ENCODE assay signal across 25 cellular contexts in the genomic region with DNA sequence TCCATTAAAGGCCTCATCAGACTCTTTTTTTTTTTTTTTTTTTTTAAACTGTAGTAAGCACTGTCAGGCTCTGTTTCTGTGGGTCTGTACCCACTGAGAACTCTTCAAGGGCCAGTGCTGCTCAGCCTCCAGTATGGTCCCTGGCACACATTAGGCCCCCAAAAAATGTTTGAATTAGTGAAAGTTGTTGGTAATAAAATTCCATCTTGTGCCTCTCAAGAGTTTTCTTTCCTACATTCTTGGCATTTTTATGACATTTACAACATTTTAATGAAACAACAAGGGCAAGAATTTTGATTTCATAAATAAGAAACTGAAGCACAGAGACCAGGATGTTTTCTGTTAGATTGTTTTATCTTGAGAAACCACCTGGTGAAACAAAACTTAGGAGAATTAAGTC.
DNase-seq lines count a peak whose midpoint lies in the region; ATAC-seq and TF ChIP-seq lines count a peak whose summit lies in the region.
"Had no signal": no experiment of that assay in that cellular context is flagged by ENCODE, and none has a peak within 500 bp of the region (broad histone marks: within the 10 kb centered on the region; RNA-seq: fewer than 3 reads in every experiment).

No MANE protein-coding gene starts in this region.

- H3K4me1 Mint-ChIP-seq in progenitor cell of endocrine pancreas (ENCODE audit: low read depth) = peaks cover 19% of the 10 kb centered on the region
- no peaks in the 10 kb centered on the region for H3K4me1 Mint-ChIP-seq in CD8-positive, alpha-beta memory T cell
- H3K4me1 Mint-ChIP-seq in stimulated activated memory B cell treated with anti-CD40 and anti-IgM and Interleukin-4, amounts not matched to agents 10 μg/mL and 1 μg/mL and 100 μg/mL, for 72 hours = no peaks in the 10 kb centered on the region
- H3K4me1 Mint-ChIP-seq: activated CD4-positive, alpha-beta T cell treated with anti-CD3 and anti-CD28 coated beads, Interleukin-2, amount 10 ng/mL, durations not matched to agents 7 days and 5 days; IgD-negative memory B cell had no signal

- H3K4me1 ChIP-seq in RWPE2 (ENCODE audit: insufficient read depth, poor library complexity, severe bottlenecking) (peaks cover 15% of the 10 kb centered on the region), uterus (peaks cover 0 to 4% of the 10 kb centered on the region in 2 donors)
- H3K4me1 ChIP-seq in CD8-positive, alpha-beta memory T cell (ENCODE audit: insufficient read depth, low read length) = no peaks in the 10 kb centered on the region
- H3K4me1 ChIP-seq: lower lobe of right lung, Peyer's patch had no signal

- peaks cover 21% of the 10 kb centered on the region for H3K36me3 Mint-ChIP-seq in progenitor cell of endocrine pancreas (ENCODE audit: insufficient read depth)
- H3K36me3 Mint-ChIP-seq in CD8-positive, alpha-beta memory T cell = no peaks in the 10 kb centered on the region
- H3K36me3 Mint-ChIP-seq in stimulated activated memory B cell treated with anti-CD40 and anti-IgM and Interleukin-4, amounts not matched to agents 10 μg/mL and 1 μg/mL and 100 μg/mL, for 72 hours = no peaks in the 10 kb centered on the region

- H3K27ac ChIP-seq in RWPE2 (ENCODE audit: poor library complexity, severe bottlenecking) (peak overlapping the region; percentile 2), uterus (peak overlapping the region; percentile 53 to 63)
- no peak overlapping the region for H3K27ac ChIP-seq in CD8-positive, alpha-beta memory T cell (ENCODE audit: low read depth, low read length)
- H3K27ac ChIP-seq: lower lobe of right lung, right atrium auricular region, SJSA1, suprapubic skin had no signal

- no peak for ATAC-seq in RWPE2 (ENCODE audit: low read depth)
- ATAC-seq in GM19452 (IDR thresholded peaks at IDR 0.05; ENCODE audit: unreplicated experiment) = no peak
- no peak for ATAC-seq in stimulated activated memory B cell treated with anti-CD40 and anti-IgM and Interleukin-4, amounts not matched to agents 10 μg/mL and 1 μg/mL and 100 μg/mL, for 72 hours
- ATAC-seq: lower lobe of right lung had no signal

- H3K4me3 Mint-ChIP-seq in progenitor cell of endocrine pancreas (ENCODE audit: low read depth) = no peak overlapping the region
- no peak overlapping the region for H3K4me3 Mint-ChIP-seq in CD8-positive, alpha-beta memory T cell
- H3K4me3 Mint-ChIP-seq in stimulated activated memory B cell treated with anti-CD40 and anti-IgM and Interleukin-4, amounts not matched to agents 10 μg/mL and 1 μg/mL and 100 μg/mL, for 72 hours = no peak overlapping the region
- H3K4me3 Mint-ChIP-seq: activated CD4-positive, alpha-beta T cell treated with anti-CD3 and anti-CD28 coated beads, Interleukin-2, amount 10 ng/mL, durations not matched to agents 7 days and 5 days; activated T-helper 1 cell treated with anti-CD3 and anti-CD28 coated beads, Interleukin-12 subunit alpha, Interleukin-12 subunit beta, Interleukin-2, Interleukin-4 antibody, amounts not matched to agents 30 ng/mL and 10 ng/mL and 1 ng/mL, durations not matched to agents 14 hours and 24 hours and 36 hours; IgD-negative memory B cell; T-helper 1 cell treated with Interleukin-12 subunit alpha and Interleukin-12 subunit beta and Interleukin-4 antibody, amounts not matched to agents 30 μg/mL and 1 μg/mL, for 36 hours had no signal

- H3K4me3 ChIP-seq in RWPE2 (ENCODE audit: severe bottlenecking) (no peak overlapping the region), uterus (no peak overlapping the region)
- no peak overlapping the region for H3K4me3 ChIP-seq in CD8-positive, alpha-beta memory T cell (ENCODE audit: low read length)
- H3K4me3 ChIP-seq: lower lobe of right lung, Peyer's patch, right atrium auricular region, SJSA1, suprapubic skin had no signal

- no peak for DNase-seq in RWPE2 (ENCODE audit: low spot score)
- peak; percentile 59 for DNase-seq in fibroblast of gingiva (ENCODE audit: low read depth)
- DNase-seq in progenitor cell of endocrine pancreas (ENCODE audit: low spot score, unreplicated experiment) = no peak
- no peak for DNase-seq in uterus
- DNase-seq in CD8-positive, alpha-beta memory T cell = no peak
- DNase-seq: activated CD4-positive, alpha-beta T cell treated with anti-CD3 and anti-CD28 coated beads, Interleukin-2, amount 10 ng/mL, durations not matched to agents 7 days and 5 days; activated naive CD4-positive, alpha-beta T cell treated with anti-CD3 and anti-CD28 coated beads, Interleukin-2, amount 50 U/mL, for 16 hours; anterior cingulate cortex; dermis blood vessel endothelial cell; DMS79; foreskin fibroblast; hippocampal formation; lower lobe of right lung; NCI-H2107; NCI-H510A; NK-92 treated with Interleukin-12 subunit alpha and Interleukin-12 subunit beta, amount 100 ng/mL, for 24 hours; Peyer's patch had no signal

- H3K9me3 Mint-ChIP-seq in progenitor cell of endocrine pancreas (ENCODE audit: low read depth) = peaks cover 8% of the 10 kb centered on the region
- H3K9me3 Mint-ChIP-seq in CD8-positive, alpha-beta memory T cell = no peaks in the 10 kb centered on the region
- H3K9me3 Mint-ChIP-seq in stimulated activated memory B cell treated with anti-CD40 and anti-IgM and Interleukin-4, amounts not matched to agents 10 μg/mL and 1 μg/mL and 100 μg/mL, for 72 hours = peaks cover 3% of the 10 kb centered on the region
- H3K9me3 Mint-ChIP-seq: activated CD4-positive, alpha-beta T cell treated with anti-CD3 and anti-CD28 coated beads, Interleukin-2, amount 10 ng/mL, durations not matched to agents 7 days and 5 days; activated T-helper 1 cell treated with anti-CD3 and anti-CD28 coated beads, Interleukin-12 subunit alpha, Interleukin-12 subunit beta, Interleukin-2, Interleukin-4 antibody, amounts not matched to agents 30 ng/mL and 10 ng/mL and 1 ng/mL, durations not matched to agents 14 hours and 24 hours and 36 hours; T-helper 1 cell treated with Interleukin-12 subunit alpha and Interleukin-12 subunit beta and Interleukin-4 antibody, amounts not matched to agents 30 μg/mL and 1 μg/mL, for 36 hours had no signal

- no peaks in the 10 kb centered on the region for H3K27me3 Mint-ChIP-seq in progenitor cell of endocrine pancreas
- peaks cover 8 to 33% of the 10 kb centered on the region in 2 donors for H3K27me3 Mint-ChIP-seq in CD8-positive, alpha-beta memory T cell
- H3K27me3 Mint-ChIP-seq in stimulated activated memory B cell treated with anti-CD40 and anti-IgM and Interleukin-4, amounts not matched to agents 10 μg/mL and 1 μg/mL and 100 μg/mL, for 72 hours = peaks cover 10% of the 10 kb centered on the region

- H3K27ac Mint-ChIP-seq in progenitor cell of endocrine pancreas = peak overlapping the region; percentile 14
- H3K27ac Mint-ChIP-seq in CD8-positive, alpha-beta memory T cell = no peak overlapping the region
- no peak overlapping the region for H3K27ac Mint-ChIP-seq in stimulated activated memory B cell treated with anti-CD40 and anti-IgM and Interleukin-4, amounts not matched to agents 10 μg/mL and 1 μg/mL and 100 μg/mL, for 72 hours
- H3K27ac Mint-ChIP-seq: activated CD4-positive, alpha-beta T cell treated with anti-CD3 and anti-CD28 coated beads, Interleukin-2, amount 10 ng/mL, durations not matched to agents 7 days and 5 days; activated T-helper 1 cell treated with anti-CD3 and anti-CD28 coated beads, Interleukin-12 subunit alpha, Interleukin-12 subunit beta, Interleukin-2, Interleukin-4 antibody, amounts not matched to agents 30 ng/mL and 10 ng/mL and 1 ng/mL, durations not matched to agents 14 hours and 24 hours and 36 hours; IgD-negative memory B cell; T-helper 1 cell treated with Interleukin-12 subunit alpha and Interleukin-12 subunit beta and Interleukin-4 antibody, amounts not matched to agents 30 μg/mL and 1 μg/mL, for 36 hours had no signal

- H3K9me3 ChIP-seq in RWPE2 (ENCODE audit: severe bottlenecking) = no peaks in the 10 kb centered on the region
- H3K9me3 ChIP-seq in uterus = no peaks in the 10 kb centered on the region
- H3K9me3 ChIP-seq in CD8-positive, alpha-beta memory T cell (ENCODE audit: low read length) = no peaks in the 10 kb centered on the region
- H3K9me3 ChIP-seq: lower lobe of right lung, Peyer's patch, right atrium auricular region, SJSA1, suprapubic skin had no signal

- TF ChIP-seq POLR2A in uterus (IDR thresholded peaks at IDR 0.05) = no peak

- H3K36me3 ChIP-seq in RWPE2 (ENCODE audit: low read depth) (peaks cover 21% of the 10 kb centered on the region), uterus (no peaks in the 10 kb centered on the region)
- no peaks in the 10 kb centered on the region for H3K36me3 ChIP-seq in CD8-positive, alpha-beta memory T cell (ENCODE audit: insufficient read depth, low read length)
- H3K36me3 ChIP-seq: lower lobe of right lung, Peyer's patch, right atrium auricular region, suprapubic skin had no signal

- POLR2A ChIA-PET in CD8-positive, alpha-beta memory T cell (lab: Charles Lee) = no interaction called here

- H3K27me3 ChIP-seq in RWPE2 (ENCODE audit: insufficient read depth, poor library complexity, severe bottlenecking) = no peaks in the 10 kb centered on the region
- no peaks in the 10 kb centered on the region for H3K27me3 ChIP-seq in uterus
- H3K27me3 ChIP-seq in CD8-positive, alpha-beta memory T cell (ENCODE audit: insufficient read depth, low read length, poor library complexity, severe bottlenecking) = no peaks in the 10 kb centered on the region
- H3K27me3 ChIP-seq: Peyer's patch, right atrium auricular region, SJSA1, suprapubic skin had no signal

- TF ChIP-seq CTCF in RWPE2 (IDR thresholded peaks at IDR 0.05; ENCODE audit: poor library complexity, severe bottlenecking) (no peak), progenitor cell of endocrine pancreas (IDR thresholded peaks at IDR 0.05; ENCODE audit: unreplicated experiment) (no peak), uterus (IDR thresholded peaks at IDR 0.05) (no peak)

- intact Hi-C loops in uterus (cut with DNase I; ENCODE audit: low total_unique reads) = no loop called here

- CTCF ChIA-PET in CD8-positive, alpha-beta memory T cell (lab: Charles Lee) = no interaction called here
